17 cellular contexts compared by ENCODE assay signal in the genomic region with DNA sequence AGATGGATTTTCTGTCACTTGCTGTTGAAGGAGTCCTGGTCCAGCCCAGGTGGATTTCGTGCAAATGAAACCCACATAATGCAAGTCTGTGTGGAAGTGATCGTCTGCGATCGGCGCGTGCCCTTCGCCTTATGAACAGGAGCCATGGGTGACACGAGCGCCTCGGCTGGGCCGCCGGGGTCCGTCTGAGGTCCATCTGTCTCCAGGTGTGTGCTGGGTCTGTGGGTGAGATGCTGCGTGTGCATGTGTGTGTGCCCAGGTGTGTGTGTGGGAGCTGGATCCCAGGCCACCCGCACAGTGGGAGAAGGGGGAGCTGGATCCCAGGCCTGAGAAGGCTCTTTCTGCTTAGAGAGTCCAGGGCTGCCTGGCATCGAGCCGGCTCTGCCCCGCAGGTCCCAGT. TPM values are rescaled to one million over a fixed set of nuclear protein-coding genes. Genes with fewer than 3 reads are reported as not detected.
"Had no signal": no experiment of that assay in that cellular context is flagged by ENCODE, and none has a peak within 500 bp of the region (broad histone marks: within the 10 kb centered on the region; RNA-seq: fewer than 3 reads in every experiment).

No MANE protein-coding gene starts in this region.

- H3K4me3 Mint-ChIP-seq: natural killer cell had no signal

- H3K27ac Mint-ChIP-seq: natural killer cell had no signal

- H3K4me1 ChIP-seq: gastrocnemius medialis, heart right ventricle, psoas muscle had no signal

- H3K36me3 ChIP-seq: gastrocnemius medialis, heart right ventricle, sigmoid colon, stomach, thoracic aorta, transverse colon had no signal

- H3K36me3 Mint-ChIP-seq: natural killer cell had no signal

- H3K9me3 ChIP-seq: gastrocnemius medialis, heart right ventricle, mucosa of descending colon, psoas muscle, sigmoid colon, stomach, thoracic aorta, transverse colon had no signal

- H3K27ac ChIP-seq: gastrocnemius medialis, heart right ventricle, parathyroid adenoma, psoas muscle, sigmoid colon, skin epidermis, stomach, thoracic aorta, transverse colon had no signal

- H3K4me3 ChIP-seq: gastrocnemius medialis, heart right ventricle, mucosa of descending colon, psoas muscle, sigmoid colon, skin epidermis, stomach, thoracic aorta, transverse colon had no signal

- H3K4me1 Mint-ChIP-seq: natural killer cell had no signal

- DNase-seq: central memory CD4-positive, alpha-beta T cell; cortex of kidney; effector memory CD4-positive, alpha-beta T cell; gastrocnemius medialis; mammary epithelial cell; natural killer cell; sigmoid colon; stimulated activated naive CD4-positive, alpha-beta T cell had no signal

- H2AFZ ChIP-seq: parathyroid adenoma had no signal

- H3K9ac ChIP-seq: parathyroid adenoma had no signal

- H3K79me2 ChIP-seq: parathyroid adenoma had no signal

- ATAC-seq: gastrocnemius medialis, heart right ventricle, natural killer cell, psoas muscle had no signal

- H3K9me3 Mint-ChIP-seq: natural killer cell had no signal

RNA-seq across cellular contexts. Expression of gene GALNT9, which starts 53.8 kb away (rescaled TPM):
- total RNA-seq: esophagus mucosa, gastrocnemius medialis, mammary epithelial cell, natural killer cell, psoas muscle had no signal
